ENCODE assay signal across 8 cellular contexts in genomic region chr3:48694610-48695051, GRCh38. TPM values are rescaled to one million over a fixed set of nuclear protein-coding genes. Genes with fewer than 3 reads are reported as not detected.
DNase-seq lines count a peak whose midpoint lies in the region; ATAC-seq, FAIRE-seq and TF ChIP-seq lines count a peak whose summit lies in the region.

No MANE protein-coding gene starts in this region.

- peak overlapping the region; percentile 76 for H3K9ac ChIP-seq in HUES64 (ENCODE audit: low read depth, low read length)

- no peaks in the 10 kb centered on the region for H3K9me3 ChIP-seq in HUES64 (ENCODE audit: insufficient read depth, low read depth, low read length)

- 70% methylated on average over 6 of the region's 6 CpGs for WGBS in HUES64

- H3K36me3 ChIP-seq in HUES64 (ENCODE audit: insufficient read depth, low read length), result peaks cover 80% of the 10 kb centered on the region
- H3K36me3 ChIP-seq in bronchial epithelial cell (ENCODE audit: control insufficient read depth, insufficient read depth, low read length), result peaks cover 38% of the 10 kb centered on the region

- peaks cover 25% of the 10 kb centered on the region for H3K4me1 ChIP-seq in HUES64 (ENCODE audit: insufficient read depth, low read length)

- peak; percentile 90 for FAIRE-seq in bronchial epithelial cell (lab: Jason Lieb, UNC)

- peak overlapping the region; percentile 92 for H3K27ac ChIP-seq in HUES64 (ENCODE audit: low read depth, low read length)

- H3K27me3 ChIP-seq in HUES64 (ENCODE audit: insufficient read depth, low read length) (no peaks in the 10 kb centered on the region), bronchial epithelial cell (ENCODE audit: control insufficient read depth, insufficient read depth, low read length) (no peaks in the 10 kb centered on the region)

- H3K4me3 ChIP-seq in HUES64 (ENCODE audit: low read length) (peak overlapping the region; percentile 43), bronchial epithelial cell (ENCODE audit: low read depth, low read length) (no peak overlapping the region)

- peak; percentile 79 for DNase-seq in bronchial epithelial cell (ENCODE audit: low read depth)
- DNase-seq in kidney glomerular epithelial cell (lab: John Stamatoyannopoulos, UW), result peak; percentile 83
- peak; percentile 81 for DNase-seq in superior temporal gyrus (ENCODE audit: extremely low spot score)
- DNase-seq in NCI-H82 treated with DMSO at 0.1 percent for 48 hours (lab: John Stamatoyannopoulos, UW; ENCODE audit: unreplicated experiment), result no peak
- no peak for DNase-seq in foreskin melanocyte
- no peak for DNase-seq in activated CD4-positive, alpha-beta T cell treated with anti-CD3 and anti-CD28 coated beads for 4 hours

- TF ChIP-seq CTCF in bronchial epithelial cell (IDR thresholded peaks at IDR 0.05; ENCODE audit: insufficient read depth, low read length, severe bottlenecking), result no peak

- ATAC-seq in HG03139 (IDR thresholded peaks at IDR 0.05; ENCODE audit: unreplicated experiment), result no peak

RNA-seq across cellular contexts. Expression of gene NCKIPSD, which starts 8.9 kb away (rescaled TPM):
- polyA plus RNA-seq in HUES64 (2013, experiment 1 of 2), result 26.5 TPM
- 25.8 TPM for polyA plus RNA-seq in HUES64 (2013, experiment 2 of 2)
- total RNA-seq in bronchial epithelial cell, result 10.5 and 14.3 TPM in 2 replicates

RNA-seq across cellular contexts. Expression of gene IP6K2, which starts 22.4 kb away (rescaled TPM):
- 87.0 TPM for polyA plus RNA-seq in HUES64 (2013, experiment 1 of 2)
- polyA plus RNA-seq in HUES64 (2013, experiment 2 of 2), result 106 TPM
- 37.4 and 53.8 TPM in 2 replicates for total RNA-seq in bronchial epithelial cell

RNA-seq across cellular contexts. Expression of gene CELSR3, which starts 31.9 kb away (rescaled TPM):
- 10.1 TPM for polyA plus RNA-seq in HUES64 (2013, experiment 1 of 2)
- polyA plus RNA-seq in HUES64 (2013, experiment 2 of 2), result 12.7 TPM
- total RNA-seq in bronchial epithelial cell, result 1.0 and 1.1 TPM in 2 replicates

RNA-seq across cellular contexts. Expression of gene SLC26A6, which starts 59.4 kb away (rescaled TPM):
- polyA plus RNA-seq in HUES64 (2013, experiment 1 of 2), result 42.0 TPM
- 40.4 TPM for polyA plus RNA-seq in HUES64 (2013, experiment 2 of 2)
- total RNA-seq in bronchial epithelial cell, result 33.8 and 45.8 TPM in 2 replicates

Comparison
In these comparisons a context has a peak if more than half of its experiments do, and no peak if none do; other contexts are left out.
1. DNase-seq: peak in bronchial epithelial cell (single experiment), kidney glomerular epithelial cell (single experiment) and superior temporal gyrus (single experiment); none in NCI-H82 treated with DMSO at 0.1 percent for 48 hours (single experiment), foreskin melanocyte (single experiment) and activated CD4-positive, alpha-beta T cell treated with anti-CD3 and anti-CD28 coated beads for 4 hours (0 of 2).